ENCODE assay signal across 22 cellular contexts in genomic region chr1:22658385-22659163, GRCh38. TPM values are rescaled to one million over a fixed set of nuclear protein-coding genes. Genes with fewer than 3 reads are reported as not detected.
DNase-seq lines count a peak whose midpoint lies in the region; ATAC-seq, FAIRE-seq and TF ChIP-seq lines count a peak whose summit lies in the region.
"Had no signal": no experiment of that assay in that cellular context is flagged by ENCODE, and none has a peak within 500 bp of the region (broad histone marks: within the 10 kb centered on the region; RNA-seq: fewer than 3 reads in every experiment).

No MANE protein-coding gene starts in this region.

- no peak overlapping the region for H2AK9ac ChIP-seq in IMR-90 (replicated peaks; ENCODE audit: low read depth, low read length, poor library complexity)

- TF ChIP-seq CTCF in IMR-90 (conservative IDR thresholded peaks at IDR 0.05; ENCODE audit: low read depth, low read length) = no peak
- peak in 2 of 3 experiments; percentile 1 to 46; a peak in 2 of 6 replicates for TF ChIP-seq CTCF in GM12878 (IDR thresholded peaks at IDR 0.05 in 2 of 3, conservative IDR thresholded peaks at IDR 0.05 in 1 of 3; ENCODE audit: control insufficient read depth in 2 of 3, extremely low read depth in 1 of 3, insufficient read depth in 1 of 3, low read depth in 3 of 3, low read length in 3 of 3)
- TF ChIP-seq CTCF in suprapubic skin (IDR thresholded peaks at IDR 0.05) = no peak

- H3K4me3 ChIP-seq in IMR-90 (ENCODE audit: insufficient read depth, low read depth, low read length) (no peak overlapping the region), GM12878 (no peak overlapping the region), trophoblast cell (ENCODE audit: low read depth, low read length) (peak overlapping the region; percentile 52), suprapubic skin (no peak overlapping the region)

- H4K8ac ChIP-seq in IMR-90 (ENCODE audit: low read depth in 2 of 2, low read length in 2 of 2) (no peak overlapping the region), trophoblast cell (ENCODE audit: low read depth, low read length) (no peak overlapping the region)

- H3K9me3 ChIP-seq in IMR-90 (ENCODE audit: control insufficient read depth, insufficient read depth, low read length) (no peaks in the 10 kb centered on the region), GM12878 (replicated peaks; ENCODE audit: control insufficient read depth, insufficient read depth, low read length) (no peaks in the 10 kb centered on the region), trophoblast cell (ENCODE audit: insufficient read depth, low read depth, low read length) (no peaks in the 10 kb centered on the region), suprapubic skin (no peaks in the 10 kb centered on the region)

- H2BK120ac ChIP-seq in IMR-90 (ENCODE audit: low read depth, low read length) = no peak overlapping the region
- H2BK120ac ChIP-seq in trophoblast cell (ENCODE audit: insufficient read depth, low read length, poor library complexity) = no peak overlapping the region

- no peak overlapping the region for H2AFZ ChIP-seq in IMR-90 (replicated peaks; ENCODE audit: low read length, poor library complexity)
- no peak overlapping the region for H2AFZ ChIP-seq in GM12878 (ENCODE audit: control insufficient read depth, low read depth, low read length)
- H2AFZ ChIP-seq in trophoblast cell (ENCODE audit: insufficient read depth, low read length, poor library complexity) = no peak overlapping the region

- TF ChIP-seq POLR2A in IMR-90 (IDR thresholded peaks at IDR 0.05; ENCODE audit: low read depth, low read length) (no peak), GM12878 (IDR thresholded peaks at IDR 0.05; ENCODE audit: low read depth, low read length) (no peak), suprapubic skin (IDR thresholded peaks at IDR 0.05) (no peak)

- in situ Hi-C loops in IMR-90 (cut with MboI; ENCODE audit: low sequenced_read_pairs) = no loop called here
- in situ Hi-C loops in GM12878 (cut with MboI) = no loop called here

- DNase-seq in DMS 273 (lab: John Stamatoyannopoulos, UW; ENCODE audit: unreplicated experiment) (peak; percentile 25), DMS 273 treated with DMSO at 0.1 percent for 48 hours (lab: John Stamatoyannopoulos, UW) (no peak), IMR-90 (no peak), GM12878 (ENCODE audit: low read depth, low spot score) (no peak), trophoblast cell (no peak), suprapubic skin (ENCODE audit: low spot score in 2 of 2) (no peak)
- DNase-seq: 8988T; activated CD4-positive, alpha-beta T cell treated with anti-CD3 and anti-CD28 coated beads for 1 hour; activated gamma-delta T cell; anterior cingulate cortex; CD4-positive, alpha-beta T cell; mesendoderm; NCI-H1930; NCI-H82; right cardiac atrium; stimulated activated CD4-positive, alpha-beta T cell treated with anti-CD3 and anti-CD28 coated beads, Interleukin-1b, Interleukin-23, amount 100 ng/mL, for 48 hours; T-helper 2 cell had no signal

- H3K27ac ChIP-seq in IMR-90 (ENCODE audit: insufficient read depth, low read length) (no peak overlapping the region), GM12878 (ENCODE audit: control insufficient read depth, insufficient read depth) (no peak overlapping the region), trophoblast cell (ENCODE audit: low read depth, low read length) (no peak overlapping the region), suprapubic skin (no peak overlapping the region)

- TF ChIP-seq RAD21 in IMR-90 (IDR thresholded peaks at IDR 0.05; ENCODE audit: low read length) (no peak), GM12878 (IDR thresholded peaks at IDR 0.05; ENCODE audit: insufficient read depth, low read depth, low read length) (no peak)

- H3K79me1 ChIP-seq in IMR-90 (ENCODE audit: low read depth in 1 of 2, low read length in 2 of 2) (no peaks in the 10 kb centered on the region), trophoblast cell (ENCODE audit: low read length) (no peaks in the 10 kb centered on the region)

- H2AK5ac ChIP-seq in IMR-90 (ENCODE audit: low read depth, low read length) (no peak overlapping the region), trophoblast cell (ENCODE audit: low read length) (no peak overlapping the region)

- no peak overlapping the region for H3K14ac ChIP-seq in IMR-90 (replicated peaks; ENCODE audit: low read depth, low read length)
- H3K14ac ChIP-seq in trophoblast cell (ENCODE audit: low read length) = no peak overlapping the region

- SMC1A ChIA-PET in GM12878 (lab: Charles Lee; ENCODE audit: uncharacterized antibody, unreplicated experiment) = no interaction called here

- intact Hi-C loops in IMR-90 (cut with micrococcal nuclease) (no loop called here), GM12878 (cut with micrococcal nuclease; ENCODE audit: unreplicated experiment) (no loop called here)

- no peak overlapping the region for H3K56ac ChIP-seq in IMR-90 (ENCODE audit: extremely low read depth, insufficient read depth, low read length)

- CTCF ChIA-PET in IMR-90 (lab: Yijun Ruan, JAX) = interaction anchor here (1.3 kb wide), 1 partner anchor 16 kb away, joined by 5 read pairs; no protein-coding TSS in a partner anchor
- CTCF ChIA-PET in GM12878 (lab: Yijun Ruan, JAX) = interaction anchor here (0.9 kb wide), 1 partner anchor 23 kb away, joined by 3 read pairs; no protein-coding TSS in a partner anchor

- H3K4me1 ChIP-seq in IMR-90 (ENCODE audit: control insufficient read depth, insufficient read depth, low read length) (no peaks in the 10 kb centered on the region), GM12878 (ENCODE audit: control insufficient read depth, insufficient read depth, low read length) (no peaks in the 10 kb centered on the region), trophoblast cell (ENCODE audit: control insufficient read depth in 1 of 2, insufficient read depth in 2 of 2, low read length in 2 of 2) (no peaks in the 10 kb centered on the region), suprapubic skin (no peaks in the 10 kb centered on the region)

- peaks cover 81% of the 10 kb centered on the region for H3K27me3 ChIP-seq in IMR-90 (ENCODE audit: control insufficient read depth, insufficient read depth, low read length)
- H3K27me3 ChIP-seq in GM12878 (replicated peaks in 1 of 2; ENCODE audit: control insufficient read depth in 2 of 2, insufficient read depth in 2 of 2, low read length in 1 of 2) = no peaks in the 10 kb centered on the region; a peak in 2 of 4 replicates
- no peaks in the 10 kb centered on the region for H3K27me3 ChIP-seq in trophoblast cell (ENCODE audit: insufficient read depth, low read length)
- peaks cover 37% of the 10 kb centered on the region for H3K27me3 ChIP-seq in suprapubic skin

- H3K36me3 ChIP-seq in IMR-90 (ENCODE audit: control insufficient read depth, insufficient read depth, low read length) (no peaks in the 10 kb centered on the region), GM12878 (ENCODE audit: control insufficient read depth in 2 of 2, insufficient read depth in 2 of 2, low read length in 1 of 2) (no peaks in the 10 kb centered on the region), trophoblast cell (ENCODE audit: control insufficient read depth in 1 of 2, insufficient read depth in 2 of 2, low read length in 2 of 2) (no peaks in the 10 kb centered on the region), suprapubic skin (no peaks in the 10 kb centered on the region)

- H3K9ac ChIP-seq in IMR-90 (ENCODE audit: low read depth, low read length) = no peak overlapping the region
- no peak overlapping the region for H3K9ac ChIP-seq in GM12878 (ENCODE audit: control insufficient read depth, insufficient read depth, low read length)
- no peak overlapping the region for H3K9ac ChIP-seq in trophoblast cell (ENCODE audit: low read length)

- BruUV-seq in IMR-90 (replicated peaks; lab: Mats Ljungman, UMichigan) (no TSS peak), GM12878 (replicated peaks; lab: Mats Ljungman, UMichigan) (no TSS peak)

- POLR2A ChIA-PET in IMR-90 (lab: Charles Lee; ENCODE audit: unreplicated experiment) = no interaction called here
- POLR2A ChIA-PET in GM12878 (lab: Charles Lee) = no interaction called here

- H3K18ac ChIP-seq in IMR-90 (ENCODE audit: low read depth, low read length) (no peak overlapping the region), trophoblast cell (ENCODE audit: low read length) (no peak overlapping the region)

- H3K9me1 ChIP-seq in IMR-90 (ENCODE audit: insufficient read depth, low read length) = no peaks in the 10 kb centered on the region

- dilution Hi-C loops in IMR-90 (cut with HindIII; ENCODE audit: low sequenced_read_pairs, unreplicated experiment) = no loop called here

- H4K20me1 ChIP-seq in IMR-90 (ENCODE audit: insufficient read depth, low read length) = no peaks in the 10 kb centered on the region
- no peaks in the 10 kb centered on the region for H4K20me1 ChIP-seq in GM12878 (ENCODE audit: control insufficient read depth, insufficient read depth)

- no peak overlapping the region for H3K4ac ChIP-seq in IMR-90 (ENCODE audit: low read depth, low read length)
- H3K4ac ChIP-seq in trophoblast cell (ENCODE audit: low read depth, low read length) = no peak overlapping the region

- no peak overlapping the region for H2BK15ac ChIP-seq in IMR-90 (ENCODE audit: low read depth, low read length)

- no peak overlapping the region for H4K12ac ChIP-seq in trophoblast cell (ENCODE audit: low read depth, low read length)

- no peak for TF ChIP-seq EP300 in GM12878 (IDR thresholded peaks at IDR 0.05; ENCODE audit: borderline replicate concordance in 1 of 2, control insufficient read depth in 1 of 2, low read depth in 2 of 2, low read length in 2 of 2)
- TF ChIP-seq EP300 in suprapubic skin (IDR thresholded peaks at IDR 0.05) = no peak

- no peak for ATAC-seq in IMR-90 (ENCODE audit: low read depth)
- peak; percentile 40; the same call in 1 of the 3 replicates for ATAC-seq in GM12878
- no peak for ATAC-seq in HG02870 (IDR thresholded peaks at IDR 0.05; ENCODE audit: unreplicated experiment)
- ATAC-seq in HG02798 (IDR thresholded peaks at IDR 0.05; ENCODE audit: poor library complexity, unreplicated experiment) = no peak
- ATAC-seq: esophagus mucosa, right cardiac atrium had no signal

- H3K23ac ChIP-seq in IMR-90 (ENCODE audit: low read depth, low read length) = no peak overlapping the region
- no peak overlapping the region for H3K23ac ChIP-seq in trophoblast cell (ENCODE audit: low read length)

- 85% methylated on average over 3 of the region's 3 CpGs; no CpG with 5 or more reads in 1 of the 2 experiments for WGBS in IMR-90 (ENCODE audit: extremely low coverage in 2 of 2, insufficient read length in 1 of 2), 2 experiments
- 8% methylated on average over 3 of the region's 3 CpGs for WGBS in GM12878 (ENCODE audit: insufficient coverage, insufficient replicate concordance, low lambda C conversion rate, missing lambda C conversion rate)
- WGBS in trophoblast cell (ENCODE audit: extremely low coverage, insufficient coverage, insufficient read length) = no CpG with 5 or more reads among the region's 3 CpGs
- WGBS in suprapubic skin = 72% methylated on average over 3 of the region's 3 CpGs

- H2BK5ac ChIP-seq in IMR-90 (ENCODE audit: low read depth, low read length, poor library complexity, severe bottlenecking) (peak overlapping the region; percentile 13), trophoblast cell (ENCODE audit: low read depth, low read length, poor library complexity) (no peak overlapping the region)

- RAD21 ChIA-PET in GM12878 (lab: Charles Lee; ENCODE audit: unreplicated experiment) = no interaction called here

- no peak overlapping the region for H4K91ac ChIP-seq in IMR-90 (ENCODE audit: insufficient read depth, low read depth, low read length)
- H4K91ac ChIP-seq in trophoblast cell (ENCODE audit: low read depth, low read length) = no peak overlapping the region

- H3K4me2 ChIP-seq in IMR-90 (ENCODE audit: low read depth, low read length) (no peak overlapping the region), GM12878 (ENCODE audit: control insufficient read depth, insufficient read depth) (no peak overlapping the region), trophoblast cell (ENCODE audit: low read length) (no peak overlapping the region)

- no peak overlapping the region for H2BK20ac ChIP-seq in IMR-90 (ENCODE audit: low read depth, low read length)

- H4K5ac ChIP-seq in IMR-90 (ENCODE audit: low read depth, low read length) = no peak overlapping the region

- H2BK12ac ChIP-seq in trophoblast cell (ENCODE audit: low read length) = no peak overlapping the region

- H3K79me2 ChIP-seq in GM12878 (ENCODE audit: control insufficient read depth, insufficient read depth, low read length) = no peaks in the 10 kb centered on the region
- no peaks in the 10 kb centered on the region for H3K79me2 ChIP-seq in trophoblast cell (ENCODE audit: control insufficient read depth, insufficient read depth, low read length, poor library complexity)

- no peak for FAIRE-seq in GM12878 (lab: Jason Lieb, UNC)
- FAIRE-seq: GM18507 had no signal

RNA-seq across cellular contexts. Expression of gene C1QB, which starts 5.5 kb away (rescaled TPM):
- total RNA-seq in IMR-90 (2012; rRNA removed) (not detected in 2 replicates), GM12878 (2014; rRNA removed) (not detected in 2 replicates), GM12878 (2014; rRNA removed; fragmentation: Illumina TruSeq; extraction: Trizol) (not detected in 2 replicates), GM12878 (2021) (0.19 and 0.62 TPM in 2 replicates), suprapubic skin (10 to 100 TPM; 14.5 to 71.5 (median 33.0) TPM)
- polyA plus RNA-seq in IMR-90 (2012; rRNA removed) (not detected in 2 replicates), GM12878 (2011; rRNA removed) (not detected in 2 replicates), GM12878 (2014; fragmentation: Illumina TruSeq; extraction: Trizol) (not detected in 2 replicates), GM12878 (2014; fragmentation: Nextera tagmentation; extraction: Ambion mirVana) (not detected), GM12878 (2014; rRNA removed) (not detected in 2 replicates), GM12878 (2016; fragmentation: Nextera tagmentation; extraction: Ambion mirVana) (not detected)
- polyA plus RNA-seq in IMR-90 (2012; cell fraction: cytosol; rRNA removed) = not detected in 2 replicates
- polyA plus RNA-seq in IMR-90 (2012; cell fraction: nucleus; rRNA removed; ENCODE audit: low replicate concordance) = not detected in 2 replicates
- total RNA-seq in GM12878 (2013; cell fraction: nucleolus; rRNA removed) = not detected in 2 replicates
- not detected for polyA plus RNA-seq in GM12878 (2011; ENCODE audit: low read depth)
- 0.04 TPM in 1 of 2 replicates, not detected in the other for polyA plus RNA-seq in GM12878 (2011; cell fraction: cytosol; rRNA removed)
- not detected in 2 replicates for polyA plus RNA-seq in GM12878 (2011; cell fraction: nucleus; rRNA removed)
- not detected in 2 replicates for polyA plus RNA-seq in GM12878 (2012)
- polyA minus RNA-seq in GM12878 (2011; rRNA and poly(A)+ RNA removed) = not detected in 2 replicates
- not detected in 2 replicates for polyA minus RNA-seq in GM12878 (2011; cell fraction: cytosol; rRNA and poly(A)+ RNA removed)
- not detected in 2 replicates for polyA minus RNA-seq in GM12878 (2011; cell fraction: nucleus; rRNA and poly(A)+ RNA removed)
- polyA plus RNA-seq in trophoblast cell (2013) = not detected in 2 replicates
- total RNA-seq: CD4-positive, alpha-beta T cell; M059J had no signal

RNA-seq across cellular contexts. Expression of gene C1QC, which starts 15.1 kb away (rescaled TPM):
- total RNA-seq in IMR-90 (2012; rRNA removed) (not detected in 2 replicates), GM12878 (2014; rRNA removed) (not detected in 2 replicates), GM12878 (2014; rRNA removed; fragmentation: Illumina TruSeq; extraction: Trizol) (not detected in 2 replicates), GM12878 (2021) (0.64 and 0.74 TPM in 2 replicates), suprapubic skin (10 to 100 TPM in 3 of 4 donors, 1 to 10 TPM in 1; 6.5 to 31.9 (median 20.4) TPM)
- polyA plus RNA-seq in IMR-90 (2012; rRNA removed) (not detected in 2 replicates), GM12878 (2011; rRNA removed) (not detected in 2 replicates), GM12878 (2014; fragmentation: Illumina TruSeq; extraction: Trizol) (not detected in 2 replicates), GM12878 (2014; fragmentation: Nextera tagmentation; extraction: Ambion mirVana) (not detected), GM12878 (2014; rRNA removed) (not detected in 2 replicates), GM12878 (2016; fragmentation: Nextera tagmentation; extraction: Ambion mirVana) (not detected)
- not detected in 2 replicates for polyA plus RNA-seq in IMR-90 (2012; cell fraction: cytosol; rRNA removed)
- polyA plus RNA-seq in IMR-90 (2012; cell fraction: nucleus; rRNA removed; ENCODE audit: low replicate concordance) = not detected in 2 replicates
- total RNA-seq in GM12878 (2013; cell fraction: nucleolus; rRNA removed) = not detected in 2 replicates
- polyA plus RNA-seq in GM12878 (2011; ENCODE audit: low read depth) = not detected
- polyA plus RNA-seq in GM12878 (2011; cell fraction: cytosol; rRNA removed) = not detected in 2 replicates
- polyA plus RNA-seq in GM12878 (2011; cell fraction: nucleus; rRNA removed) = not detected in 2 replicates
- not detected in 2 replicates for polyA plus RNA-seq in GM12878 (2012)
- polyA minus RNA-seq in GM12878 (2011; rRNA and poly(A)+ RNA removed) = not detected in 2 replicates
- not detected in 2 replicates for polyA minus RNA-seq in GM12878 (2011; cell fraction: cytosol; rRNA and poly(A)+ RNA removed)
- not detected in 2 replicates for polyA minus RNA-seq in GM12878 (2011; cell fraction: nucleus; rRNA and poly(A)+ RNA removed)
- polyA plus RNA-seq in trophoblast cell (2013) = 0.04 TPM in 1 of 2 replicates, not detected in the other
- total RNA-seq: CD4-positive, alpha-beta T cell; M059J had no signal

RNA-seq across cellular contexts. Expression of gene C1QA, which starts 22.1 kb away (rescaled TPM):
- not detected in 2 replicates for total RNA-seq in IMR-90 (2012; rRNA removed)
- not detected in 2 replicates for polyA plus RNA-seq in IMR-90 (2012; rRNA removed)
- not detected in 2 replicates for polyA plus RNA-seq in IMR-90 (2012; cell fraction: cytosol; rRNA removed)
- polyA plus RNA-seq in IMR-90 (2012; cell fraction: nucleus; rRNA removed; ENCODE audit: low replicate concordance) = not detected in 2 replicates
- total RNA-seq in GM12878 (2013; cell fraction: nucleolus; rRNA removed) = not detected in 2 replicates
- not detected in 2 replicates for total RNA-seq in GM12878 (2014; rRNA removed)
- not detected in 2 replicates for total RNA-seq in GM12878 (2014; rRNA removed; fragmentation: Illumina TruSeq; extraction: Trizol)
- 0.24 and 0.59 TPM in 2 replicates for total RNA-seq in GM12878 (2021)
- not detected for polyA plus RNA-seq in GM12878 (2011; ENCODE audit: low read depth)
- polyA plus RNA-seq in GM12878 (2011; rRNA removed) = not detected in 2 replicates
- polyA plus RNA-seq in GM12878 (2011; cell fraction: cytosol; rRNA removed) = not detected in 2 replicates
- not detected in 2 replicates for polyA plus RNA-seq in GM12878 (2011; cell fraction: nucleus; rRNA removed)
- not detected in 2 replicates for polyA plus RNA-seq in GM12878 (2012)
- polyA plus RNA-seq in GM12878 (2014; fragmentation: Illumina TruSeq; extraction: Trizol) = not detected in 2 replicates
- polyA plus RNA-seq in GM12878 (2014; fragmentation: Nextera tagmentation; extraction: Ambion mirVana) = not detected
- not detected in 2 replicates for polyA plus RNA-seq in GM12878 (2014; rRNA removed)
- not detected for polyA plus RNA-seq in GM12878 (2016; fragmentation: Nextera tagmentation; extraction: Ambion mirVana)
- polyA minus RNA-seq in GM12878 (2011; rRNA and poly(A)+ RNA removed) = not detected in 2 replicates
- not detected in 2 replicates for polyA minus RNA-seq in GM12878 (2011; cell fraction: cytosol; rRNA and poly(A)+ RNA removed)
- not detected in 2 replicates for polyA minus RNA-seq in GM12878 (2011; cell fraction: nucleus; rRNA and poly(A)+ RNA removed)
- polyA plus RNA-seq in trophoblast cell (2013) = 0.44 and 0.57 TPM in 2 replicates
- 10 to 100 TPM in 2 of 4 donors, 1 to 10 TPM in 2; 7.2 to 24.3 (median 16.4) TPM for total RNA-seq in suprapubic skin
- total RNA-seq: CD4-positive, alpha-beta T cell; M059J had no signal

RNA-seq across cellular contexts. Expression of gene EPHB2, which starts 52.1 kb away (rescaled TPM):
- 54.7 and 58.8 TPM in 2 replicates for total RNA-seq in IMR-90 (2012; rRNA removed)
- 52.3 and 53.6 TPM in 2 replicates for polyA plus RNA-seq in IMR-90 (2012; rRNA removed)
- polyA plus RNA-seq in IMR-90 (2012; cell fraction: cytosol; rRNA removed) = 25.1 and 54.3 TPM in 2 replicates
- polyA plus RNA-seq in IMR-90 (2012; cell fraction: nucleus; rRNA removed; ENCODE audit: low replicate concordance) = 18.5 and 36.7 TPM in 2 replicates
- 1.6 and 3.4 TPM in 2 replicates for total RNA-seq in GM12878 (2013; cell fraction: nucleolus; rRNA removed)
- total RNA-seq in GM12878 (2014; rRNA removed) = 1.7 and 2.6 TPM in 2 replicates
- total RNA-seq in GM12878 (2014; rRNA removed; fragmentation: Illumina TruSeq; extraction: Trizol) = 0.92 and 0.94 TPM in 2 replicates
- total RNA-seq in GM12878 (2021) = 2.0 and 3.3 TPM in 2 replicates
- polyA plus RNA-seq in GM12878 (2011; ENCODE audit: low read depth) = 0.07 TPM
- 0.13 and 0.68 TPM in 2 replicates for polyA plus RNA-seq in GM12878 (2011; rRNA removed)
- polyA plus RNA-seq in GM12878 (2011; cell fraction: cytosol; rRNA removed) = 0.73 and 0.84 TPM in 2 replicates
- polyA plus RNA-seq in GM12878 (2011; cell fraction: nucleus; rRNA removed) = 1.1 and 2.1 TPM in 2 replicates
- 0.22 and 0.46 TPM in 2 replicates for polyA plus RNA-seq in GM12878 (2012)
- polyA plus RNA-seq in GM12878 (2014; fragmentation: Illumina TruSeq; extraction: Trizol) = 0.68 and 1.2 TPM in 2 replicates
- polyA plus RNA-seq in GM12878 (2014; fragmentation: Nextera tagmentation; extraction: Ambion mirVana) = under 1 TPM; 0.13 to 0.31 TPM
- 1.2 and 1.6 TPM in 2 replicates for polyA plus RNA-seq in GM12878 (2014; rRNA removed)
- polyA plus RNA-seq in GM12878 (2016; fragmentation: Nextera tagmentation; extraction: Ambion mirVana) = under 1 TPM; 0.24 to 0.91 TPM
- 2.3 and 3.2 TPM in 2 replicates for polyA minus RNA-seq in GM12878 (2011; rRNA and poly(A)+ RNA removed)
- polyA minus RNA-seq in GM12878 (2011; cell fraction: cytosol; rRNA and poly(A)+ RNA removed) = 0.31 and 0.40 TPM in 2 replicates
- polyA minus RNA-seq in GM12878 (2011; cell fraction: nucleus; rRNA and poly(A)+ RNA removed) = 0.77 and 0.97 TPM in 2 replicates
- polyA plus RNA-seq in trophoblast cell (2013) = 0.74 and 0.85 TPM in 2 replicates
- total RNA-seq in suprapubic skin = 1 to 10 TPM in 3 of 4 donors, under 1 TPM in 1; 0.32 to 4.0 (median 1.7) TPM

Comparison
In these comparisons a context has a peak if more than half of its experiments do, and no peak if none do; other contexts are left out.
1. CTCF ChIP-seq: peak in GM12878 (2 of 3); none in IMR-90 (single experiment) and suprapubic skin (0 of 2).
2. RNA of gene C1QB, which starts 5.5 kb away (total RNA-seq): 14.5 to 71.5 TPM in suprapubic skin; not detected in IMR-90 and 0.19 to 0.62 TPM in GM12878; every median in the first group is over 4 times any median in the second.